11 cellular contexts compared by ENCODE assay signal in genomic region chr18:79071037-79071960, GRCh38. TPM values are rescaled to one million over a fixed set of nuclear protein-coding genes. Genes with fewer than 3 reads are reported as not detected.
DNase-seq lines count a peak whose midpoint lies in the region; ATAC-seq and TF ChIP-seq lines count a peak whose summit lies in the region.
"Had no signal": no experiment of that assay in that cellular context is flagged by ENCODE, and none has a peak within 500 bp of the region (broad histone marks: within the 10 kb centered on the region; RNA-seq: fewer than 3 reads in every experiment).

No MANE protein-coding gene starts in this region.

- peaks cover 14% of the 10 kb centered on the region for H3K9me3 Mint-ChIP-seq in Calu3 (ENCODE audit: low read depth, unreplicated experiment)
- peaks cover 6% of the 10 kb centered on the region for H3K9me3 Mint-ChIP-seq in activated B cell treated with CpG ODN at 0.5 μM for 24 hours
- peaks cover 14% of the 10 kb centered on the region for H3K9me3 Mint-ChIP-seq in memory B cell

- intact Hi-C loops in Calu3 (cut with micrococcal nuclease; ENCODE audit: unreplicated experiment) (no loop called here), activated B cell treated with CpG ODN at 0.5 μM for 24 hours (cut with micrococcal nuclease) (no loop called here), spleen (cut with DNase I; ENCODE audit: low total_unique reads) (no loop called here)

- ATAC-seq in activated B cell treated with CpG ODN at 0.5 μM for 24 hours (ENCODE audit: low read depth), result no peak
- no peak for ATAC-seq in memory B cell (ENCODE audit: low read depth)
- no peak for ATAC-seq in HG02678 (IDR thresholded peaks at IDR 0.05; ENCODE audit: unreplicated experiment)
- ATAC-seq: left cardiac atrium had no signal

- peak overlapping the region in 2 of 8 donors; percentile 16 to 98 for H3K27ac ChIP-seq in spleen

- DNase-seq in Calu3, result no peak
- peak; percentile 54 for DNase-seq in KBM-7
- no peak for DNase-seq in activated B cell treated with CpG ODN at 0.5 μM for 24 hours
- DNase-seq in memory B cell (ENCODE audit: low spot score in 2 of 2), result no peak
- DNase-seq in spleen, result no peak
- DNase-seq in D341Med (ENCODE audit: low spot score), result no peak
- DNase-seq in NCI-H128 (lab: John Stamatoyannopoulos, UW; ENCODE audit: unreplicated experiment), result no peak
- DNase-seq: cortex of kidney, left cardiac atrium, NCI-H2227 treated with DMSO at 0.1 percent for 48 hours had no signal

- peak overlapping the region in 1 of 8 donors; percentile 81 for H3K4me3 ChIP-seq in spleen

- in situ Hi-C loops in KBM-7 (cut with MboI; ENCODE audit: low pct_unique_long_range_greater_than_20kb, low sequenced_read_pairs), result no loop called here

- WGBS in spleen, 5 donors, result 75 to 87% (median 82%) methylated on average over 5 of the region's 5 CpGs

- POLR2A ChIA-PET in activated B cell treated with CpG ODN at 0.5 μM for 24 hours (lab: Charles Lee), result interaction anchor here (0.6 kb wide), 1 partner anchor 393 kb away, joined by 4 read pairs; no protein-coding TSS in a partner anchor

- peaks cover 0 to 11% (median 0%) of the 10 kb centered on the region in 6 donors for H3K36me3 ChIP-seq in spleen

- H3K9me3 ChIP-seq in spleen, result peaks cover 0 to 11% (median 0%) of the 10 kb centered on the region in 8 donors

- H3K27me3 Mint-ChIP-seq in Calu3 (ENCODE audit: unreplicated experiment) (peaks cover 20% of the 10 kb centered on the region), activated B cell treated with CpG ODN at 0.5 μM for 24 hours (no peaks in the 10 kb centered on the region), memory B cell (peaks cover 6% of the 10 kb centered on the region)

- TF ChIP-seq POLR2A in spleen (IDR thresholded peaks at IDR 0.05), result no peak

- H3K4me1 ChIP-seq in spleen, result peaks cover 11 to 63% (median 22%) of the 10 kb centered on the region in 6 donors

- H3K36me3 Mint-ChIP-seq in Calu3 (ENCODE audit: insufficient read depth, unreplicated experiment), result peaks cover 29% of the 10 kb centered on the region
- peaks cover 12% of the 10 kb centered on the region for H3K36me3 Mint-ChIP-seq in activated B cell treated with CpG ODN at 0.5 μM for 24 hours (ENCODE audit: low read depth)
- H3K36me3 Mint-ChIP-seq in memory B cell, result peaks cover 19% of the 10 kb centered on the region

- H3K27me3 ChIP-seq in spleen (replicated peaks in 1 of 7), result no peaks in the 10 kb centered on the region

- TF ChIP-seq CTCF in Calu3 (IDR thresholded peaks at IDR 0.05; ENCODE audit: unreplicated experiment), result no peak
- TF ChIP-seq CTCF in activated B cell treated with CpG ODN at 0.5 μM for 24 hours (IDR thresholded peaks at IDR 0.05), result no peak
- no peak for TF ChIP-seq CTCF in spleen (IDR thresholded peaks at IDR 0.05 in 8 of 11, conservative IDR thresholded peaks at IDR 0.05 in 3 of 11)

- no peak overlapping the region for H3K27ac Mint-ChIP-seq in Calu3 (ENCODE audit: unreplicated experiment)
- H3K27ac Mint-ChIP-seq in activated B cell treated with CpG ODN at 0.5 μM for 24 hours, result peak overlapping the region; percentile 38
- H3K27ac Mint-ChIP-seq in memory B cell, result peak overlapping the region; percentile 58

- H3K4me3 Mint-ChIP-seq in Calu3 (ENCODE audit: low read depth, unreplicated experiment) (peak overlapping the region; percentile 65), activated B cell treated with CpG ODN at 0.5 μM for 24 hours (peak overlapping the region; percentile 54), memory B cell (peak overlapping the region; percentile 63)

- H3K4me1 Mint-ChIP-seq in Calu3 (ENCODE audit: low read depth, unreplicated experiment), result no peaks in the 10 kb centered on the region
- peaks cover 33% of the 10 kb centered on the region for H3K4me1 Mint-ChIP-seq in activated B cell treated with CpG ODN at 0.5 μM for 24 hours
- H3K4me1 Mint-ChIP-seq in memory B cell, result peaks cover 30% of the 10 kb centered on the region

- CTCF ChIA-PET in Calu3 (lab: Charles Lee), result no interaction called here
- CTCF ChIA-PET in activated B cell treated with CpG ODN at 0.5 μM for 24 hours (lab: Charles Lee), result no interaction called here

- no TSS peak for BruUV-seq in Calu3 (replicated peaks; lab: Mats Ljungman, UMichigan)

RNA-seq across cellular contexts. Expression of gene ATP9B, which starts 2.1 kb away (rescaled TPM):
- 24.6 and 25.6 TPM in 2 replicates for total RNA-seq in Calu3 (2022)
- total RNA-seq in activated B cell treated with CpG ODN at 0.5 μM for 24 hours, result 41.5 and 49.2 TPM in 2 replicates
- total RNA-seq in spleen, result 10 to 100 TPM; 40.6 to 58.4 (median 50.5) TPM
- 10 to 100 TPM in 1 of 3 donors, 1 to 10 TPM in 2; 7.5 to 11.0 (median 8.1) TPM for polyA plus RNA-seq in spleen
